In genomic region chr6:29943053-29943966, GRCh38 we compare ENCODE assay signal across 8 cellular contexts. TPM values are rescaled to one million over a fixed set of nuclear protein-coding genes. Genes with fewer than 3 reads are reported as not detected.
DNase-seq lines count a peak whose midpoint lies in the region; ATAC-seq, FAIRE-seq and TF ChIP-seq lines count a peak whose summit lies in the region.

No MANE protein-coding gene starts in this region.

- TF ChIP-seq CTCF in ascending aorta (IDR thresholded peaks at IDR 0.05) = no peak

- ATAC-seq in left colon (peak; percentile 66), GM21367 (IDR thresholded peaks at IDR 0.05; ENCODE audit: unreplicated experiment) (no peak)
- peak; percentile 4 for ATAC-seq in stimulated activated naive CD8-positive, alpha-beta T cell treated with anti-CD3 and anti-CD28 coated beads, Interleukin-15, Interleukin-2, amounts not matched to agents 100 U/mL and 50 U/mL, for 24 hours

- H3K27ac ChIP-seq in HUES6 (ENCODE audit: low read depth, low read length) (no peak overlapping the region), ascending aorta (peak overlapping the region; percentile 85 to 94)

- no peaks in the 10 kb centered on the region; the same call in 1 of the 2 replicates for H3K27me3 ChIP-seq in HUES6 (ENCODE audit: control insufficient read depth, insufficient read depth, low read length)
- H3K27me3 ChIP-seq in ascending aorta = no peaks in the 10 kb centered on the region

- H3K36me3 ChIP-seq in HUES6 (ENCODE audit: control insufficient read depth, insufficient read depth, low read length) = peaks cover 20% of the 10 kb centered on the region; the same call in 1 of the 2 replicates
- peaks cover 0 to 2% of the 10 kb centered on the region in 2 donors for H3K36me3 ChIP-seq in ascending aorta

- intact Hi-C loops in ascending aorta (cut with DNase I) = loop anchor here (2.0 to 10.0 kb wide), 4 partner anchors 17 to 271 kb away; partner anchors contain the start of genes HLA-F, POLR1H and TRIM26
- intact Hi-C loops in left colon (cut with DNase I, micrococcal nuclease) = no loop called here

- H3K4me1 ChIP-seq in HUES6 (ENCODE audit: control insufficient read depth, insufficient read depth, low read length) (no peaks in the 10 kb centered on the region), ascending aorta (peaks cover 0 to 4% of the 10 kb centered on the region in 2 donors)

- no peak for DNase-seq in ascending aorta (ENCODE audit: low spot score in 2 of 2)
- peak in 1 of 2 donors; percentile 74 for DNase-seq in left colon
- peak; percentile 33 for DNase-seq in stimulated activated naive CD8-positive, alpha-beta T cell treated with anti-CD3 and anti-CD28 coated beads, Interleukin-15, Interleukin-2, amounts not matched to agents 100 U/mL and 50 U/mL, for 24 hours
- DNase-seq in hippocampal formation (lab: John Stamatoyannopoulos, UW) = no peak
- DNase-seq in GM19239 (ENCODE audit: insufficient read length, low spot score) = no peak

- H3K9ac ChIP-seq in HUES6 (ENCODE audit: low read length) = peak overlapping the region; percentile 57

- H3K9me3 ChIP-seq in HUES6 (ENCODE audit: control insufficient read depth, insufficient read depth, low read depth, low read length) (no peaks in the 10 kb centered on the region), ascending aorta (no peaks in the 10 kb centered on the region)

- H3K4me3 ChIP-seq in GM08714 (ENCODE audit: low read length) = peak overlapping the region; percentile 76
- peak overlapping the region; percentile 80 for H3K4me3 ChIP-seq in HUES6 (ENCODE audit: low read depth, low read length)
- peak overlapping the region; percentile 67 to 68 for H3K4me3 ChIP-seq in ascending aorta

- FAIRE-seq in GM19239 (lab: Jason Lieb, UNC) = no peak

RNA-seq across cellular contexts. Expression of gene HLA-A, which starts 1.0 kb away (rescaled TPM):
- total RNA-seq in ascending aorta (1,099 TPM), left colon (1,000 to 10,000 TPM; 1,119 to 1,618 TPM)
